Comparison of ENCODE assay signal across 17 cellular contexts in genomic region chr22:43776081-43776670, GRCh38.
"Had no signal": no experiment of that assay in that cellular context is flagged by ENCODE, and none has a peak within 500 bp of the region (broad histone marks: within the 10 kb centered on the region; RNA-seq: fewer than 3 reads in every experiment).

No MANE protein-coding gene starts in this region.

- ATAC-seq: activated CD4-positive, CD25-positive, alpha-beta regulatory T cell treated with anti-CD3 and anti-CD28 coated beads, Interleukin-2, amount 50 U/mL, for 24 hours; gastroesophageal sphincter; left colon; stimulated activated effector memory CD8-positive, alpha-beta T cell treated with anti-CD3 and anti-CD28 coated beads, Interleukin-12 subunit alpha, Interleukin-12 subunit beta, amount 100 ng/mL, for 72 hours had no signal

- H3K9me3 ChIP-seq: gastroesophageal sphincter, heart right ventricle, tibial nerve had no signal

- H3K4me3 Mint-ChIP-seq: activated naive CD8-positive, alpha-beta T cell treated with anti-CD3 and anti-CD28 coated beads, Interleukin-2, amount 10 ng/mL, durations not matched to agents 7 days and 5 days; dendritic cell treated with granulocyte-macrophage colony-stimulating factor and Interleukin-4, amounts not matched to agents 40 ng/mL and 50 ng/mL, for 4 days; stimulated activated effector memory CD8-positive, alpha-beta T cell treated with anti-CD3 and anti-CD28 coated beads, Interleukin-12 subunit alpha, Interleukin-12 subunit beta, amount 100 ng/mL, for 72 hours had no signal

- H3K4me3 ChIP-seq: gastroesophageal sphincter, heart right ventricle, lung, tibial nerve had no signal

- H3K4me1 ChIP-seq: gastroesophageal sphincter, heart right ventricle, parathyroid adenoma, tibial nerve had no signal

- H3K4me1 Mint-ChIP-seq: activated naive CD8-positive, alpha-beta T cell treated with anti-CD3 and anti-CD28 coated beads, Interleukin-2, amount 10 ng/mL, durations not matched to agents 7 days and 5 days; stimulated activated effector memory CD8-positive, alpha-beta T cell treated with anti-CD3 and anti-CD28 coated beads, Interleukin-12 subunit alpha, Interleukin-12 subunit beta, amount 100 ng/mL, for 72 hours had no signal

- H3K27ac ChIP-seq: gastroesophageal sphincter, heart right ventricle, parathyroid adenoma, tibial nerve had no signal

- H3K27ac Mint-ChIP-seq: activated naive CD8-positive, alpha-beta T cell treated with anti-CD3 and anti-CD28 coated beads, Interleukin-2, amount 10 ng/mL, durations not matched to agents 7 days and 5 days; dendritic cell treated with granulocyte-macrophage colony-stimulating factor and Interleukin-4, amounts not matched to agents 40 ng/mL and 50 ng/mL, for 4 days; stimulated activated effector memory CD8-positive, alpha-beta T cell treated with anti-CD3 and anti-CD28 coated beads, Interleukin-12 subunit alpha, Interleukin-12 subunit beta, amount 100 ng/mL, for 72 hours had no signal

- DNase-seq: activated CD4-positive, alpha-beta T cell treated with anti-CD3 and anti-CD28 coated beads, Interleukin-2, amount 50 U/mL, for 4 hours; activated naive CD4-positive, alpha-beta T cell; activated naive CD8-positive, alpha-beta T cell treated with anti-CD3 and anti-CD28 coated beads, Interleukin-2, amount 10 ng/mL, durations not matched to agents 7 days and 5 days; activated T-cell treated with anti-CD3 and anti-CD28 coated beads for 4 hours; effector memory CD4-positive, alpha-beta T cell; heart right ventricle; left colon; midbrain; stimulated activated CD4-positive, alpha-beta T cell treated with anti-CD3 and anti-CD28 coated beads, Interleukin-12 subunit alpha, Interleukin-12 subunit beta, amount 100 ng/mL, for 4 hours; stimulated activated CD4-positive, alpha-beta T cell treated with anti-CD3 and anti-CD28 coated beads, Interleukin-2, amount 100 ng/mL, for 24 hours had no signal

- H3K27me3 ChIP-seq: gastroesophageal sphincter, heart right ventricle, tibial nerve had no signal

- H3K36me3 Mint-ChIP-seq: activated naive CD8-positive, alpha-beta T cell treated with anti-CD3 and anti-CD28 coated beads, Interleukin-2, amount 10 ng/mL, durations not matched to agents 7 days and 5 days; stimulated activated effector memory CD8-positive, alpha-beta T cell treated with anti-CD3 and anti-CD28 coated beads, Interleukin-12 subunit alpha, Interleukin-12 subunit beta, amount 100 ng/mL, for 72 hours had no signal
